Comparison of ENCODE assay signal across 17 cellular contexts in genomic region chr12:11707535-11707934, GRCh38. TPM values are rescaled to one million over a fixed set of nuclear protein-coding genes. Genes with fewer than 3 reads are reported as not detected.
DNase-seq lines count a peak whose midpoint lies in the region; ATAC-seq and TF ChIP-seq lines count a peak whose summit lies in the region.
"Had no signal": no experiment of that assay in that cellular context is flagged by ENCODE, and none has a peak within 500 bp of the region (broad histone marks: within the 10 kb centered on the region; RNA-seq: fewer than 3 reads in every experiment).

No MANE protein-coding gene starts in this region.

- DNase-seq in DMS79 treated with DMSO at 0.1 percent for 48 hours (lab: John Stamatoyannopoulos, UW) (peak; percentile 76), left cardiac atrium (peak; percentile 43), prostate gland (ENCODE audit: low spot score) (no peak), DMS 273 treated with DMSO at 0.1 percent for 48 hours (lab: John Stamatoyannopoulos, UW) (no peak), neuronal stem cell (ENCODE audit: low spot score) (no peak), HFFc6 (no peak), cerebellar nuclear complex (lab: John Stamatoyannopoulos, UW) (no peak)
- DNase-seq: activated CD8-positive, alpha-beta T cell treated with anti-CD3 and anti-CD28 coated beads, Interleukin-2, amount 10 ng/mL, durations not matched to agents 7 days and 5 days; activated gamma-delta T cell; AML-193; brain microvascular endothelial cell; NCI-H1417 treated with DMSO at 0.1 percent for 48 hours; NCI-H82; posterior cingulate gyrus; stimulated activated CD4-positive, alpha-beta T cell treated with anti-CD3 and anti-CD28 coated beads, Interleukin-2, amount 100 ng/mL, for 24 hours had no signal

- peaks cover 15% of the 10 kb centered on the region for H3K36me3 Mint-ChIP-seq in HFFc6 (ENCODE audit: low read depth)

- H3K23ac ChIP-seq in neuronal stem cell (ENCODE audit: low read depth, low read length, poor library complexity), result no peak overlapping the region

- no peaks in the 10 kb centered on the region for H3K9me3 Mint-ChIP-seq in HFFc6

- H3K14ac ChIP-seq in neuronal stem cell (ENCODE audit: low read length), result no peak overlapping the region

- H3K4ac ChIP-seq in neuronal stem cell (ENCODE audit: low read length), result no peak overlapping the region

- H2BK12ac ChIP-seq in neuronal stem cell (ENCODE audit: low read length), result no peak overlapping the region

- H3K4me1 ChIP-seq in prostate gland (replicated peaks), result peaks cover 10% of the 10 kb centered on the region
- peaks cover 0 to 1% of the 10 kb centered on the region in 2 donors for H3K4me1 ChIP-seq in neuronal stem cell (ENCODE audit: control insufficient read depth in 2 of 2, insufficient read depth in 1 of 2, low read depth in 1 of 2, low read length in 2 of 2)

- H2AFZ ChIP-seq in neuronal stem cell (ENCODE audit: low read length), result no peak overlapping the region

- no peak overlapping the region for H3K27ac Mint-ChIP-seq in HFFc6
- H3K27ac Mint-ChIP-seq: activated CD8-positive, alpha-beta T cell treated with anti-CD3 and anti-CD28 coated beads, Interleukin-2, amount 10 ng/mL, durations not matched to agents 7 days and 5 days had no signal

- no peak overlapping the region for H2AK5ac ChIP-seq in neuronal stem cell (ENCODE audit: low read depth, low read length)

- H3K27ac ChIP-seq in VCaP (peak overlapping the region; percentile 23; the same call in 1 of the 2 replicates), prostate gland (peak overlapping the region; percentile 51 to 67), neuronal stem cell (replicated peaks; ENCODE audit: low read length) (no peak overlapping the region)
- H3K27ac ChIP-seq: brain microvascular endothelial cell had no signal

- TF ChIP-seq CTCF in VCaP (conservative IDR thresholded peaks at IDR 0.05) (no peak), prostate gland (IDR thresholded peaks at IDR 0.05) (no peak), HFFc6 (IDR thresholded peaks at IDR 0.05) (no peak)

- H4K91ac ChIP-seq in neuronal stem cell (ENCODE audit: low read depth, low read length, poor library complexity), result no peak overlapping the region

- no peak overlapping the region for H3K9ac ChIP-seq in neuronal stem cell (ENCODE audit: low read depth, low read length, poor library complexity)

- no peak overlapping the region for H2BK120ac ChIP-seq in neuronal stem cell (ENCODE audit: low read depth, low read length)

- H3K4me2 ChIP-seq in neuronal stem cell (ENCODE audit: insufficient read depth, low read length, poor library complexity, severe bottlenecking), result no peak overlapping the region

- H3K4me3 ChIP-seq in prostate gland (no peak overlapping the region), neuronal stem cell (ENCODE audit: low read length in 2 of 2) (no peak overlapping the region)
- H3K4me3 ChIP-seq: K562 had no signal

- intact Hi-C loops in left cardiac atrium (cut with DNase I), result no loop called here
- intact Hi-C loops in prostate gland (cut with DNase I), result loop anchor here (5.0 kb wide), 1 partner anchor 50 kb away; no protein-coding TSS in a partner anchor

- no peak for TF ChIP-seq POLR2A in prostate gland (IDR thresholded peaks at IDR 0.05)

- H3K27me3 Mint-ChIP-seq in HFFc6 (ENCODE audit: insufficient read depth), result no peaks in the 10 kb centered on the region; the same call in none of the 2 replicates

- H4K8ac ChIP-seq in neuronal stem cell (ENCODE audit: low read depth, low read length), result no peak overlapping the region

- ATAC-seq in left cardiac atrium, result peak; percentile 41 to 54
- ATAC-seq: activated CD8-positive, alpha-beta T cell treated with anti-CD3 and anti-CD28 coated beads, Interleukin-2, amount 10 ng/mL, durations not matched to agents 7 days and 5 days had no signal

- H3K4me3 Mint-ChIP-seq in HFFc6, result no peak overlapping the region
- H3K4me3 Mint-ChIP-seq: activated CD8-positive, alpha-beta T cell treated with anti-CD3 and anti-CD28 coated beads, Interleukin-2, amount 10 ng/mL, durations not matched to agents 7 days and 5 days had no signal

- H3K27me3 ChIP-seq in prostate gland (replicated peaks; ENCODE audit: insufficient read depth), result no peaks in the 10 kb centered on the region
- H3K27me3 ChIP-seq in neuronal stem cell (ENCODE audit: control insufficient read depth in 3 of 3, insufficient read depth in 3 of 3, low read depth in 1 of 3, low read length in 3 of 3), result no peaks in the 10 kb centered on the region
- H3K27me3 ChIP-seq: brain microvascular endothelial cell had no signal

- no peaks in the 10 kb centered on the region for H3K36me3 ChIP-seq in prostate gland
- peaks cover 0 to 2% of the 10 kb centered on the region in 2 donors for H3K36me3 ChIP-seq in neuronal stem cell (replicated peaks in 1 of 2; ENCODE audit: control insufficient read depth in 2 of 2, insufficient read depth in 2 of 2, low read length in 2 of 2)
- H3K36me3 ChIP-seq: brain microvascular endothelial cell had no signal

- H3K79me1 ChIP-seq in neuronal stem cell (ENCODE audit: low read depth, low read length), result peaks cover 1% of the 10 kb centered on the region

- no peak overlapping the region for H2BK15ac ChIP-seq in neuronal stem cell (ENCODE audit: low read length)

- WGBS in prostate gland, result 15% methylated on average over 7 of the region's 7 CpGs
- WGBS in neuronal stem cell (ENCODE audit: extremely low coverage in 2 of 2, insufficient read length in 2 of 2, insufficient replicate concordance in 1 of 2), 2 donors, result no CpG with 5 or more reads among the region's 7 CpGs

- H3K18ac ChIP-seq in neuronal stem cell (ENCODE audit: low read length), result no peak overlapping the region

- H2BK5ac ChIP-seq in neuronal stem cell (ENCODE audit: low read length), result no peak overlapping the region

- H3K4me1 Mint-ChIP-seq in HFFc6 (ENCODE audit: low read depth), result peaks cover 57% of the 10 kb centered on the region

- H3K9me3 ChIP-seq in prostate gland, result no peaks in the 10 kb centered on the region
- peaks cover 0 to 3% of the 10 kb centered on the region in 2 donors for H3K9me3 ChIP-seq in neuronal stem cell (replicated peaks in 1 of 2; ENCODE audit: control insufficient read depth in 2 of 2, insufficient read depth in 1 of 2, low read depth in 1 of 2, low read length in 2 of 2)

RNA-seq across cellular contexts. Expression of gene ETV6, which starts 58.1 kb away (rescaled TPM):
- total RNA-seq in left cardiac atrium, result 10 to 100 TPM; 12.1 to 20.2 TPM
- 10 to 100 TPM; 26.7 to 33.6 TPM for total RNA-seq in prostate gland
- 7.3 TPM for polyA plus RNA-seq in neuronal stem cell (2013, experiment 1 of 2)
- polyA plus RNA-seq in neuronal stem cell (2013, experiment 2 of 2), result 7.5 TPM
- total RNA-seq in HFFc6 (2021; fragmentation: NEBNext Ultra II Directional; extraction: Animal tissue kit (Norgen Biotek cat#: 25700)), result 10 to 100 TPM; 14.6 to 20.5 (median 16.6) TPM

Comparison
In these comparisons a context has a peak if more than half of its experiments do, and no peak if none do; other contexts are left out.
1. DNase-seq: peak in DMS79 treated with DMSO at 0.1 percent for 48 hours (single experiment) and left cardiac atrium (single experiment); none in prostate gland (single experiment), DMS 273 treated with DMSO at 0.1 percent for 48 hours (single experiment), neuronal stem cell (single experiment), HFFc6 (single experiment) and cerebellar nuclear complex (0 of 2).